ENCODE assay signal across 7 cellular contexts in the genomic region with DNA sequence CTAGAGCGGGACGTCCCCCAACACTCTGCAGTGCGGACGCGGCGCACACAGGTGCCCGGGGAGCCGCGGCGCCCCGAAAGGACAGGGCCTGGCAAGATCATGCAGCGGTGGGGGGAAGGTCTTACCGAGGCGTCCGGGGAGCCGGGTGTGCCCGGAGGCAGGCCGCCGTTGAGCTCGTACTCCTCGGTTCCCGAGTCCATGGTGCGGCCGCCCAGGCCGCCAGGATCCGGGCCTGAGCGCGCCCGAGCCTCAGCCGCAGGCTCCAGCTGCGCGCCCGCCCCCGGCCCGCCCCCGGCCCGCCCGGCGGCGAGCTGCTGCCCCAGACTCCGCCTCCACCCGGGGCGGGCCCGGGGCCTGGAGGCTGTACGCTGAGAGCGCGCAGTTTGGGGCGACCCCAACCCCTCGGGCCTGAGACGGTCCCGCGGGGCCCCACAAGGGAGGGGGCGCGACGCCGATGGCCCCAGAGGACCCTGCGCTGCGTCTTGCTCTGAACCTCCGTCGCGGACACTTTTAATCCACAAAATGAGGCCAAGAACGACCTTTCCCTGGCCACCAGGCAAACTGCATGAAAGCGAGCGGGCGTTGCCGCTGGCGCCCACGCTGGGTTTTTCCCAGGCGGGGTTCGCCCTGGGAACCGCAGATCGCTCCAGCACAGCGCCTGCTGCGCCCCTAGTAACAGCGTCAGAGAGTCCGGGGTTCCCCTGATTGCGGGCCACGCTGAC. TPM values are rescaled to one million over a fixed set of nuclear protein-coding genes. Genes with fewer than 3 reads are reported as not detected.
DNase-seq lines count a peak whose midpoint lies in the region; ATAC-seq and TF ChIP-seq lines count a peak whose summit lies in the region.

A gene with protein sequence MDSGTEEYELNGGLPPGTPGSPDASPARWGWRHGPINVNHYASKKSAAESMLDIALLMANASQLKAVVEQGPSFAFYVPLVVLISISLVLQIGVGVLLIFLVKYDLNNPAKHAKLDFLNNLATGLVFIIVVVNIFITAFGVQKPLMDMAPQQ (minus strand): TSS at position 234 of the 722 bp plus-strand sequence. CDS start 34 bp downstream, at position 200.

- peak within 1 kb of the TSS; percentile 97 for H3K9ac ChIP-seq in GM23248

- H4K20me1 ChIP-seq in GM23248 (ENCODE audit: insufficient read depth), result no peaks in the 10 kb centered on the region

- H3K4me1 ChIP-seq in GM23248 (ENCODE audit: insufficient read depth), result peaks cover 13% of the 10 kb centered on the region

- peak within 1 kb of the TSS; percentile 80 for H3K27ac Mint-ChIP-seq in activated B cell treated with CpG ODN at 0.5 μM for 24 hours

- H3K4me2 ChIP-seq in GM23248 (ENCODE audit: unreplicated experiment), result peak within 1 kb of the TSS; percentile 93

- H3K4me3 ChIP-seq in GM12865 (ENCODE audit: low read depth, low read length) (peak within 1 kb of the TSS; percentile 76), GM23248 (peak within 1 kb of the TSS; percentile 95), cardiac fibroblast (replicated peaks in 1 of 2; ENCODE audit: low read depth in 2 of 2, low read length in 2 of 2) (peak within 1 kb of the TSS; percentile 77 to 80), kidney epithelial cell (ENCODE audit: low read depth, low read length) (peak within 1 kb of the TSS; percentile 78)

- 0% methylated on average over 52 of the region's 78 CpGs for WGBS in GM23248 (ENCODE audit: low coverage in 1 of 2, low lambda C conversion rate in 2 of 2, missing lambda C conversion rate in 2 of 2), 2 experiments

- peak within 1 kb of the TSS; percentile 62 for H3K27ac ChIP-seq in GM23248

- in situ Hi-C loops in GM23248 (cut with MboI), result no loop called here

- intact Hi-C loops in activated B cell treated with CpG ODN at 0.5 μM for 24 hours (cut with micrococcal nuclease), result loop anchor here (1.0 to 10.0 kb wide), 6 partner anchors 14 to 431 kb away; a partner anchor contains a TSS

- POLR2A ChIA-PET in activated B cell treated with CpG ODN at 0.5 μM for 24 hours (lab: Charles Lee), result interaction anchor here (0.7 to 2.6 kb wide), 12 partner anchors 10 to 432 kb away, joined by 3 to 15 read pairs (median 4); a partner anchor contains a TSS

- peak; percentile 85 for ATAC-seq in activated B cell treated with CpG ODN at 0.5 μM for 24 hours (ENCODE audit: low read depth)

- peak; percentile 81 for DNase-seq in GM12865 (ENCODE audit: low read depth)
- DNase-seq in GM23248, result peak; percentile 88
- DNase-seq in LoVo (ENCODE audit: low spot score), result peak; percentile 78
- peak; percentile 75 for DNase-seq in activated B cell treated with CpG ODN at 0.5 μM for 24 hours
- DNase-seq in cardiac fibroblast (ENCODE audit: low read depth in 2 of 2), result peak; percentile 72 to 75
- no peak for DNase-seq in kidney epithelial cell (ENCODE audit: low read depth)
- DNase-seq in stimulated activated CD4-positive, alpha-beta T cell treated with anti-CD3 and anti-CD28 coated beads, Interleukin-1b, Interleukin-23, amount 100 ng/mL, for 1 hour (ENCODE audit: low read depth in 2 of 2), result peak; percentile 54 to 81

- no peaks in the 10 kb centered on the region for H3K36me3 ChIP-seq in GM23248 (ENCODE audit: low read depth)
- H3K36me3 ChIP-seq in kidney epithelial cell (ENCODE audit: control insufficient read depth, insufficient read depth, low read length), result no peaks in the 10 kb centered on the region

- no peaks in the 10 kb centered on the region for H3K9me2 ChIP-seq in GM23248 (ENCODE audit: insufficient read depth)

- peaks cover 48% of the 10 kb centered on the region for H3K4me1 Mint-ChIP-seq in activated B cell treated with CpG ODN at 0.5 μM for 24 hours

- CTCF ChIA-PET in activated B cell treated with CpG ODN at 0.5 μM for 24 hours (lab: Charles Lee), result interaction anchor here (0.6 to 1.5 kb wide), 2 partner anchors 11 to 14 kb away, joined by 3 to 4 read pairs; no protein-coding TSS in a partner anchor

- TF ChIP-seq CTCF in GM12865 (IDR thresholded peaks at IDR 0.05; ENCODE audit: insufficient read depth, low read depth, low read length, missing control alignments), result no peak
- TF ChIP-seq CTCF in activated B cell treated with CpG ODN at 0.5 μM for 24 hours (IDR thresholded peaks at IDR 0.05), result no peak
- TF ChIP-seq CTCF in cardiac fibroblast (IDR thresholded peaks at IDR 0.05; ENCODE audit: low read depth, low read length), result no peak
- no peak for TF ChIP-seq CTCF in kidney epithelial cell (IDR thresholded peaks at IDR 0.05; ENCODE audit: insufficient read depth, low read length, poor library complexity, severe bottlenecking)

- peaks cover 3% of the 10 kb centered on the region for H3K9me3 Mint-ChIP-seq in activated B cell treated with CpG ODN at 0.5 μM for 24 hours

- H3K79me2 ChIP-seq in GM23248 (ENCODE audit: insufficient read depth), result 0 out of 2 replicates have a peak, but pooled peaks cover 9% of the 10 kb centered on the region

- no peaks in the 10 kb centered on the region for H3K36me3 Mint-ChIP-seq in activated B cell treated with CpG ODN at 0.5 μM for 24 hours (ENCODE audit: low read depth)

- no peaks in the 10 kb centered on the region for H3F3A ChIP-seq in GM23248 (ENCODE audit: insufficient read depth)

- no peaks in the 10 kb centered on the region for H3K27me3 Mint-ChIP-seq in activated B cell treated with CpG ODN at 0.5 μM for 24 hours

- peak within 1 kb of the TSS; percentile 96 for H2AFZ ChIP-seq in GM23248

- H3K27me3 ChIP-seq in GM23248 (replicated peaks; ENCODE audit: insufficient read depth), result no peaks in the 10 kb centered on the region
- H3K27me3 ChIP-seq in kidney epithelial cell (ENCODE audit: control insufficient read depth, insufficient read depth, low read length), result no peaks in the 10 kb centered on the region

- peak within 1 kb of the TSS; percentile 85 for H3K4me3 Mint-ChIP-seq in activated B cell treated with CpG ODN at 0.5 μM for 24 hours

- H3K9me3 ChIP-seq in GM23248 (ENCODE audit: low read depth), result no peaks in the 10 kb centered on the region

RNA-seq across cellular contexts. Expression of the gene that starts here (rescaled TPM):
- total RNA-seq in GM23248 (2014; rRNA removed; shearing (Covaris generic)), result 19.1 and 24.9 TPM in 2 replicates
- polyA plus RNA-seq in GM23248 (2016; fragmentation: Nextera tagmentation; extraction: Ambion mirVana), result 42.9 and 44.2 TPM in 2 replicates
- total RNA-seq in activated B cell treated with CpG ODN at 0.5 μM for 24 hours, result 10.2 and 11.0 TPM in 2 replicates
- 66.4 and 76.4 TPM in 2 replicates for total RNA-seq in kidney epithelial cell
